8 cellular contexts compared by ENCODE assay signal in genomic region chr19:50835785-50836542, GRCh38. TPM values are rescaled to one million over a fixed set of nuclear protein-coding genes. Genes with fewer than 3 reads are reported as not detected.
DNase-seq lines count a peak whose midpoint lies in the region; ATAC-seq, FAIRE-seq and TF ChIP-seq lines count a peak whose summit lies in the region.

No MANE protein-coding gene starts in this region.

- H3K27me3 ChIP-seq in HCT116 (ENCODE audit: insufficient read depth, low read length): no peaks in the 10 kb centered on the region
- H3K27me3 ChIP-seq in HepG2 (ENCODE audit: control insufficient read depth in 1 of 2, insufficient read depth in 2 of 2, low read length in 2 of 2): peaks cover 0 to 34% of the 10 kb centered on the region in 2 experiments; a peak in 2 of 5 replicates

- DNase-seq in GM04504 (ENCODE audit: low read depth): peak; percentile 7
- DNase-seq in HCT116 (ENCODE audit: low read depth, low spot score): peak; percentile 57
- DNase-seq in NCI-H187 (lab: John Stamatoyannopoulos, UW): peak; percentile 10 to 25
- peak; percentile 78 for DNase-seq in activated CD4-positive, CD25-positive, alpha-beta regulatory T cell treated with anti-CD3 and anti-CD28 coated beads, Interleukin-2, amount 50 U/mL, for 72 hours
- peak; percentile 54 for DNase-seq in choroid plexus epithelial cell (ENCODE audit: low read depth)
- peak; percentile 38 for DNase-seq in HepG2 (ENCODE audit: low spot score)
- peak; percentile 77 to 87 for DNase-seq in stimulated activated CD4-positive, alpha-beta T cell treated with anti-CD3 and anti-CD28 coated beads, Interleukin-2, amount 100 ng/mL, for 24 hours
- no peak for DNase-seq in KG1 (lab: John Stamatoyannopoulos, UW)

- peak overlapping the region; percentile 62 for H3K27ac ChIP-seq in HCT116 (ENCODE audit: low read depth, low read length)
- no peak overlapping the region for H3K27ac ChIP-seq in HepG2 (ENCODE audit: extremely low read length, insufficient read depth, low read length)

- TF ChIP-seq EP300 in HepG2 (IDR thresholded peaks at IDR 0.05; ENCODE audit: low read depth in 2 of 2, low read length in 2 of 2) (no peak), HepG2 (CRISPR knock-in tag; IDR thresholded peaks at IDR 0.05; ENCODE audit: borderline replicate concordance) (no peak)

- no peaks in the 10 kb centered on the region for H3K79me2 ChIP-seq in HCT116 (ENCODE audit: insufficient read depth, low read length)
- H3K79me2 ChIP-seq in HepG2 (ENCODE audit: insufficient read depth, low read length): no peaks in the 10 kb centered on the region

- H3K4me3 ChIP-seq in HCT116 (replicated peaks in 1 of 2; ENCODE audit: low read depth in 1 of 2, low read length in 2 of 2): peak overlapping the region; percentile 55 to 60
- H3K4me3 ChIP-seq in choroid plexus epithelial cell (ENCODE audit: low read depth, low read length): peak overlapping the region; percentile 65
- H3K4me3 ChIP-seq in HepG2 (replicated peaks in 1 of 3; ENCODE audit: insufficient read depth in 1 of 3, low read depth in 2 of 3, low read length in 3 of 3): peak overlapping the region; percentile 47 to 80 (median 70); a peak in 5 of 6 replicates

- RAD21 ChIA-PET in HCT116 (lab: Charles Lee; ENCODE audit: low non-redundant PET in 1 of 2, low total read pairs in 2 of 2, uncharacterized antibody in 2 of 2, unreplicated experiment in 2 of 2): no interaction called here

- CTCF ChIA-PET in HCT116 (lab: Charles Lee): no interaction called here
- CTCF ChIA-PET in HepG2 (lab: Yijun Ruan, JAX; ENCODE audit: low intra/inter-chr PET ratio, low total read pairs): no interaction called here

- POLR2A ChIA-PET in HCT116 (lab: Charles Lee): interaction anchor here (0.7 kb wide), 1 partner anchor 13 kb away, joined by 3 read pairs; the partner anchor contains the start of gene KLK1
- POLR2A ChIA-PET in HepG2 (lab: Yijun Ruan, JAX): no interaction called here

- TF ChIP-seq POLR2A in HCT116 (IDR thresholded peaks at IDR 0.05; ENCODE audit: borderline replicate concordance, extremely low read depth, insufficient read depth, insufficient read length): peak; percentile 74
- peak in 1 of 2 experiments; percentile 73; a peak in 2 of 4 replicates for TF ChIP-seq POLR2A in HepG2 (IDR thresholded peaks at IDR 0.05; ENCODE audit: insufficient read depth in 1 of 2, low read depth in 2 of 2, low read length in 2 of 2)

- FAIRE-seq in HepG2 (lab: Jason Lieb, UNC): no peak

- H3K4me1 ChIP-seq in HCT116 (ENCODE audit: control insufficient read depth in 1 of 2, insufficient read depth in 2 of 2, low read length in 2 of 2): peaks cover 15 to 29% of the 10 kb centered on the region in 2 experiments
- peaks cover 17% of the 10 kb centered on the region for H3K4me1 ChIP-seq in HepG2 (ENCODE audit: insufficient read depth, low read length)

- TF ChIP-seq CTCF in HCT116 (IDR thresholded peaks at IDR 0.05 in 2 of 3, conservative IDR thresholded peaks at IDR 0.05 in 1 of 3; ENCODE audit: borderline replicate concordance in 1 of 3, insufficient read depth in 1 of 3, low read depth in 2 of 3, low read length in 2 of 3) (no peak), choroid plexus epithelial cell (conservative IDR thresholded peaks at IDR 0.05; ENCODE audit: low read depth, low read length) (no peak), HepG2 (CRISPR knock-in tag; IDR thresholded peaks at IDR 0.05) (peak; percentile 45)

- H2AFZ ChIP-seq in HCT116 (ENCODE audit: low read depth, low read length, poor library complexity, severe bottlenecking) (no peak overlapping the region), HepG2 (ENCODE audit: low read length) (no peak overlapping the region)

- in situ Hi-C loops in HepG2 (cut with HindIII; ENCODE audit: extremely low pct_ligation_motif_present, low pct_unique_long_range_greater_than_20kb): no loop called here

- H3K36me3 ChIP-seq in HCT116 (ENCODE audit: control insufficient read depth in 1 of 2, insufficient read depth in 2 of 2, low read length in 2 of 2): no peaks in the 10 kb centered on the region
- H3K36me3 ChIP-seq in HepG2 (replicated peaks in 1 of 2; ENCODE audit: control insufficient read depth in 1 of 2, insufficient read depth in 2 of 2, low read length in 2 of 2): no peaks in the 10 kb centered on the region

- H3K4me2 ChIP-seq in HCT116 (ENCODE audit: low read length) (peak overlapping the region; percentile 66), HepG2 (ENCODE audit: low read depth, low read length) (peak overlapping the region; percentile 77)

- no peaks in the 10 kb centered on the region for H3K9me2 ChIP-seq in HCT116 (ENCODE audit: insufficient read depth)

- ATAC-seq in HCT116 (peak; percentile 93), HepG2 (peak; percentile 93)

- intact Hi-C loops in HCT116 (cut with micrococcal nuclease): loop anchor here (2.0 kb wide), 1 partner anchor 31 kb away; no protein-coding TSS in a partner anchor
- intact Hi-C loops in HepG2 (cut with micrococcal nuclease; ENCODE audit: unreplicated experiment): no loop called here

- TF ChIP-seq RAD21 in HCT116 (IDR thresholded peaks at IDR 0.05; ENCODE audit: low read depth) (no peak), HepG2 (CRISPR knock-in tag; IDR thresholded peaks at IDR 0.05) (no peak)

- H4K20me1 ChIP-seq in HCT116 (ENCODE audit: insufficient read depth): no peaks in the 10 kb centered on the region
- H4K20me1 ChIP-seq in HepG2 (ENCODE audit: insufficient read depth, low read length): no peaks in the 10 kb centered on the region

- H3K9ac ChIP-seq in HCT116 (ENCODE audit: low read length): peak overlapping the region; percentile 68
- H3K9ac ChIP-seq in HepG2 (ENCODE audit: insufficient read depth, low read depth, low read length): peak overlapping the region; percentile 47

- H3K9me3 ChIP-seq in HCT116 (ENCODE audit: control insufficient read depth in 1 of 2, insufficient read depth in 1 of 2, low read depth in 1 of 2, low read length in 2 of 2): no peaks in the 10 kb centered on the region
- H3K9me3 ChIP-seq in HepG2 (ENCODE audit: low read length): no peaks in the 10 kb centered on the region

- WGBS in HepG2 (ENCODE audit: low lambda C conversion rate): under 1% methylated on average over 19 of the region's 67 CpGs

- BruUV-seq in HCT116 (replicated peaks; lab: Mats Ljungman, UMichigan) (no TSS peak), HepG2 (replicated peaks; lab: Mats Ljungman, UMichigan) (no TSS peak)

RNA-seq across cellular contexts. Expression of gene KLK15, which starts 2.6 kb away (rescaled TPM):
- total RNA-seq in HCT116 (2021; ENCODE audit: unreplicated experiment): not detected
- 0.17 and 0.39 TPM in 2 replicates for polyA plus RNA-seq in HCT116 (2012)
- total RNA-seq in HepG2 (2016; rRNA removed; fragmentation: Illumina TruSeq; extraction: Trizol): not detected in 2 replicates
- total RNA-seq in HepG2 (2016; cell fraction: cytosol; rRNA removed; fragmentation: Illumina TruSeq; extraction: Trizol; ENCODE audit: low read depth): not detected in 2 replicates
- total RNA-seq in HepG2 (2016; cell fraction: insoluble cytoplasmic fraction; rRNA removed; fragmentation: Illumina TruSeq; extraction: Trizol): not detected in 2 replicates
- not detected in 2 replicates for total RNA-seq in HepG2 (2016; cell fraction: membrane; rRNA removed; fragmentation: Illumina TruSeq; extraction: Trizol)
- not detected in 2 replicates for total RNA-seq in HepG2 (2016; cell fraction: nucleus; rRNA removed; fragmentation: Illumina TruSeq; extraction: Trizol)
- polyA plus RNA-seq in HepG2 (2011; rRNA removed): not detected in 2 replicates
- not detected in 2 replicates for polyA plus RNA-seq in HepG2 (2011; cell fraction: cytosol; rRNA removed)
- not detected in 2 replicates for polyA plus RNA-seq in HepG2 (2011; cell fraction: nucleus; rRNA removed)
- polyA plus RNA-seq in HepG2 (2012): not detected in 2 replicates
- polyA plus RNA-seq in HepG2 (2016; cell fraction: cytosol; fragmentation: Illumina TruSeq; extraction: Trizol; ENCODE audit: low read depth): not detected in 2 replicates
- not detected in 2 replicates for polyA plus RNA-seq in HepG2 (2016; cell fraction: insoluble cytoplasmic fraction; fragmentation: Illumina TruSeq; extraction: Trizol; ENCODE audit: low read depth)
- not detected in 2 replicates for polyA plus RNA-seq in HepG2 (2016; cell fraction: membrane; fragmentation: Illumina TruSeq; extraction: Trizol; ENCODE audit: low read depth)
- not detected in 2 replicates for polyA plus RNA-seq in HepG2 (2016; cell fraction: nucleus; fragmentation: Illumina TruSeq; extraction: Trizol; ENCODE audit: insufficient read depth, low read depth)
- polyA minus RNA-seq in HepG2 (2011; rRNA and poly(A)+ RNA removed; ENCODE audit: low replicate concordance): not detected in 2 replicates
- not detected in 2 replicates for polyA minus RNA-seq in HepG2 (2011; cell fraction: cytosol; rRNA and poly(A)+ RNA removed)
- not detected in 2 replicates for polyA minus RNA-seq in HepG2 (2011; cell fraction: nucleus; rRNA and poly(A)+ RNA removed)

RNA-seq across cellular contexts. Expression of gene KLK1, which starts 12.4 kb away (rescaled TPM):
- 3.3 TPM for total RNA-seq in HCT116 (2021; ENCODE audit: unreplicated experiment)
- polyA plus RNA-seq in HCT116 (2012): 4.4 and 4.9 TPM in 2 replicates
- total RNA-seq in HepG2 (2016; rRNA removed; fragmentation: Illumina TruSeq; extraction: Trizol): not detected in 2 replicates
- total RNA-seq in HepG2 (2016; cell fraction: cytosol; rRNA removed; fragmentation: Illumina TruSeq; extraction: Trizol; ENCODE audit: low read depth): not detected in 2 replicates
- total RNA-seq in HepG2 (2016; cell fraction: insoluble cytoplasmic fraction; rRNA removed; fragmentation: Illumina TruSeq; extraction: Trizol): not detected in 2 replicates
- not detected in 2 replicates for total RNA-seq in HepG2 (2016; cell fraction: membrane; rRNA removed; fragmentation: Illumina TruSeq; extraction: Trizol)
- total RNA-seq in HepG2 (2016; cell fraction: nucleus; rRNA removed; fragmentation: Illumina TruSeq; extraction: Trizol): not detected in 2 replicates
- polyA plus RNA-seq in HepG2 (2011; rRNA removed): not detected in 2 replicates
- polyA plus RNA-seq in HepG2 (2011; cell fraction: cytosol; rRNA removed): not detected in 2 replicates
- not detected in 2 replicates for polyA plus RNA-seq in HepG2 (2011; cell fraction: nucleus; rRNA removed)
- not detected in 2 replicates for polyA plus RNA-seq in HepG2 (2012)
- polyA plus RNA-seq in HepG2 (2016; cell fraction: cytosol; fragmentation: Illumina TruSeq; extraction: Trizol; ENCODE audit: low read depth): not detected in 2 replicates
- polyA plus RNA-seq in HepG2 (2016; cell fraction: insoluble cytoplasmic fraction; fragmentation: Illumina TruSeq; extraction: Trizol; ENCODE audit: low read depth): not detected in 2 replicates
- polyA plus RNA-seq in HepG2 (2016; cell fraction: membrane; fragmentation: Illumina TruSeq; extraction: Trizol; ENCODE audit: low read depth): not detected in 2 replicates
- not detected in 2 replicates for polyA plus RNA-seq in HepG2 (2016; cell fraction: nucleus; fragmentation: Illumina TruSeq; extraction: Trizol; ENCODE audit: insufficient read depth, low read depth)
- polyA minus RNA-seq in HepG2 (2011; rRNA and poly(A)+ RNA removed; ENCODE audit: low replicate concordance): 0.72 TPM in 1 of 2 replicates, not detected in the other
- polyA minus RNA-seq in HepG2 (2011; cell fraction: cytosol; rRNA and poly(A)+ RNA removed): not detected in 2 replicates
- polyA minus RNA-seq in HepG2 (2011; cell fraction: nucleus; rRNA and poly(A)+ RNA removed): not detected in 2 replicates

RNA-seq across cellular contexts. Expression of gene KLK3, which starts 18.8 kb away (rescaled TPM):
- total RNA-seq in HCT116 (2021; ENCODE audit: unreplicated experiment): not detected
- 0.07 TPM in 1 of 2 replicates, not detected in the other for polyA plus RNA-seq in HCT116 (2012)
- total RNA-seq in HepG2 (2016; rRNA removed; fragmentation: Illumina TruSeq; extraction: Trizol): not detected in 2 replicates
- not detected in 2 replicates for total RNA-seq in HepG2 (2016; cell fraction: cytosol; rRNA removed; fragmentation: Illumina TruSeq; extraction: Trizol; ENCODE audit: low read depth)
- total RNA-seq in HepG2 (2016; cell fraction: insoluble cytoplasmic fraction; rRNA removed; fragmentation: Illumina TruSeq; extraction: Trizol): not detected in 2 replicates
- total RNA-seq in HepG2 (2016; cell fraction: membrane; rRNA removed; fragmentation: Illumina TruSeq; extraction: Trizol): not detected in 2 replicates
- total RNA-seq in HepG2 (2016; cell fraction: nucleus; rRNA removed; fragmentation: Illumina TruSeq; extraction: Trizol): not detected in 2 replicates
- not detected in 2 replicates for polyA plus RNA-seq in HepG2 (2011; rRNA removed)
- not detected in 2 replicates for polyA plus RNA-seq in HepG2 (2011; cell fraction: cytosol; rRNA removed)
- polyA plus RNA-seq in HepG2 (2011; cell fraction: nucleus; rRNA removed): not detected in 2 replicates
- not detected in 2 replicates for polyA plus RNA-seq in HepG2 (2012)
- polyA plus RNA-seq in HepG2 (2016; cell fraction: cytosol; fragmentation: Illumina TruSeq; extraction: Trizol; ENCODE audit: low read depth): not detected in 2 replicates
- not detected in 2 replicates for polyA plus RNA-seq in HepG2 (2016; cell fraction: insoluble cytoplasmic fraction; fragmentation: Illumina TruSeq; extraction: Trizol; ENCODE audit: low read depth)
- polyA plus RNA-seq in HepG2 (2016; cell fraction: membrane; fragmentation: Illumina TruSeq; extraction: Trizol; ENCODE audit: low read depth): not detected in 2 replicates
- not detected in 2 replicates for polyA plus RNA-seq in HepG2 (2016; cell fraction: nucleus; fragmentation: Illumina TruSeq; extraction: Trizol; ENCODE audit: insufficient read depth, low read depth)
- polyA minus RNA-seq in HepG2 (2011; rRNA and poly(A)+ RNA removed; ENCODE audit: low replicate concordance): not detected in 2 replicates
- polyA minus RNA-seq in HepG2 (2011; cell fraction: cytosol; rRNA and poly(A)+ RNA removed): not detected in 2 replicates
- not detected in 2 replicates for polyA minus RNA-seq in HepG2 (2011; cell fraction: nucleus; rRNA and poly(A)+ RNA removed)

RNA-seq across cellular contexts. Expression of gene KLK2, which starts 37.3 kb away (rescaled TPM):
- total RNA-seq in HCT116 (2021; ENCODE audit: unreplicated experiment): not detected
- polyA plus RNA-seq in HCT116 (2012): not detected in 2 replicates
- not detected in 2 replicates for total RNA-seq in HepG2 (2016; rRNA removed; fragmentation: Illumina TruSeq; extraction: Trizol)
- not detected in 2 replicates for total RNA-seq in HepG2 (2016; cell fraction: cytosol; rRNA removed; fragmentation: Illumina TruSeq; extraction: Trizol; ENCODE audit: low read depth)
- total RNA-seq in HepG2 (2016; cell fraction: insoluble cytoplasmic fraction; rRNA removed; fragmentation: Illumina TruSeq; extraction: Trizol): not detected in 2 replicates
- not detected in 2 replicates for total RNA-seq in HepG2 (2016; cell fraction: membrane; rRNA removed; fragmentation: Illumina TruSeq; extraction: Trizol)
- total RNA-seq in HepG2 (2016; cell fraction: nucleus; rRNA removed; fragmentation: Illumina TruSeq; extraction: Trizol): not detected in 2 replicates
- polyA plus RNA-seq in HepG2 (2011; rRNA removed): 0.11 TPM in 1 of 2 replicates, not detected in the other
- polyA plus RNA-seq in HepG2 (2011; cell fraction: cytosol; rRNA removed): not detected in 2 replicates
- 0.31 and 0.35 TPM in 2 replicates for polyA plus RNA-seq in HepG2 (2011; cell fraction: nucleus; rRNA removed)
- not detected in 2 replicates for polyA plus RNA-seq in HepG2 (2012)
- not detected in 2 replicates for polyA plus RNA-seq in HepG2 (2016; cell fraction: cytosol; fragmentation: Illumina TruSeq; extraction: Trizol; ENCODE audit: low read depth)
- not detected in 2 replicates for polyA plus RNA-seq in HepG2 (2016; cell fraction: insoluble cytoplasmic fraction; fragmentation: Illumina TruSeq; extraction: Trizol; ENCODE audit: low read depth)
- polyA plus RNA-seq in HepG2 (2016; cell fraction: membrane; fragmentation: Illumina TruSeq; extraction: Trizol; ENCODE audit: low read depth): not detected in 2 replicates
- not detected in 2 replicates for polyA plus RNA-seq in HepG2 (2016; cell fraction: nucleus; fragmentation: Illumina TruSeq; extraction: Trizol; ENCODE audit: insufficient read depth, low read depth)
- polyA minus RNA-seq in HepG2 (2011; rRNA and poly(A)+ RNA removed; ENCODE audit: low replicate concordance): not detected in 2 replicates
- not detected in 2 replicates for polyA minus RNA-seq in HepG2 (2011; cell fraction: cytosol; rRNA and poly(A)+ RNA removed)
- 0.37 and 0.64 TPM in 2 replicates for polyA minus RNA-seq in HepG2 (2011; cell fraction: nucleus; rRNA and poly(A)+ RNA removed)

RNA-seq across cellular contexts. Expression of gene ACP4, which starts 45.7 kb away (rescaled TPM):
- total RNA-seq in HCT116 (2021; ENCODE audit: unreplicated experiment) (not detected), HepG2 (2016; rRNA removed; fragmentation: Illumina TruSeq; extraction: Trizol) (not detected in 2 replicates)
- polyA plus RNA-seq in HCT116 (2012): not detected in 2 replicates
- total RNA-seq in HepG2 (2016; cell fraction: cytosol; rRNA removed; fragmentation: Illumina TruSeq; extraction: Trizol; ENCODE audit: low read depth): not detected in 2 replicates
- not detected in 2 replicates for total RNA-seq in HepG2 (2016; cell fraction: insoluble cytoplasmic fraction; rRNA removed; fragmentation: Illumina TruSeq; extraction: Trizol)
- not detected in 2 replicates for total RNA-seq in HepG2 (2016; cell fraction: membrane; rRNA removed; fragmentation: Illumina TruSeq; extraction: Trizol)
- total RNA-seq in HepG2 (2016; cell fraction: nucleus; rRNA removed; fragmentation: Illumina TruSeq; extraction: Trizol): not detected in 2 replicates
- 0.08 TPM in 1 of 2 replicates, not detected in the other for polyA plus RNA-seq in HepG2 (2011; rRNA removed)
- not detected in 2 replicates for polyA plus RNA-seq in HepG2 (2011; cell fraction: cytosol; rRNA removed)
- polyA plus RNA-seq in HepG2 (2011; cell fraction: nucleus; rRNA removed): 0.11 TPM in 1 of 2 replicates, not detected in the other
- not detected in 2 replicates for polyA plus RNA-seq in HepG2 (2012)
- not detected in 2 replicates for polyA plus RNA-seq in HepG2 (2016; cell fraction: cytosol; fragmentation: Illumina TruSeq; extraction: Trizol; ENCODE audit: low read depth)
- polyA plus RNA-seq in HepG2 (2016; cell fraction: insoluble cytoplasmic fraction; fragmentation: Illumina TruSeq; extraction: Trizol; ENCODE audit: low read depth): not detected in 2 replicates
- not detected in 2 replicates for polyA plus RNA-seq in HepG2 (2016; cell fraction: membrane; fragmentation: Illumina TruSeq; extraction: Trizol; ENCODE audit: low read depth)
- polyA plus RNA-seq in HepG2 (2016; cell fraction: nucleus; fragmentation: Illumina TruSeq; extraction: Trizol; ENCODE audit: insufficient read depth, low read depth): not detected in 2 replicates
- not detected in 2 replicates for polyA minus RNA-seq in HepG2 (2011; rRNA and poly(A)+ RNA removed; ENCODE audit: low replicate concordance)
- not detected in 2 replicates for polyA minus RNA-seq in HepG2 (2011; cell fraction: cytosol; rRNA and poly(A)+ RNA removed)
- polyA minus RNA-seq in HepG2 (2011; cell fraction: nucleus; rRNA and poly(A)+ RNA removed): not detected in 2 replicates
